In genomic region chr19:15177269-15178116, GRCh38 we compare ENCODE assay signal across 8 cellular contexts. TPM values are rescaled to one million over a fixed set of nuclear protein-coding genes. Genes with fewer than 3 reads are reported as not detected.
DNase-seq lines count a peak whose midpoint lies in the region; ATAC-seq and TF ChIP-seq lines count a peak whose summit lies in the region.

No MANE protein-coding gene starts in this region.

- H3K27me3 ChIP-seq in GM06990 (replicated peaks; ENCODE audit: control insufficient read depth, insufficient read depth, low read length) (no peaks in the 10 kb centered on the region; the same call in 1 of the 2 replicates), HUES48 (ENCODE audit: control insufficient read depth, insufficient read depth, low read length) (no peaks in the 10 kb centered on the region)

- H3K27ac ChIP-seq in HUES48 (ENCODE audit: low read depth, low read length): no peak overlapping the region

- peaks cover 14% of the 10 kb centered on the region for H3K27me3 Mint-ChIP-seq in activated T-cell treated with anti-CD3 and anti-CD28 coated beads, Interleukin-2, amount 50 U/mL, for 24 hours
- H3K27me3 Mint-ChIP-seq in natural killer cell treated with Interleukin-12 subunit alpha and Interleukin-12 subunit beta and Interleukin-15 and Interleukin-18, amount 100 ng/mL, for 72 hours: peaks cover 11 to 17% of the 10 kb centered on the region in 2 donors
- peaks cover 18 to 40% of the 10 kb centered on the region in 2 donors for H3K27me3 Mint-ChIP-seq in stimulated activated naive B cell treated with anti-CD40 and anti-IgM and Interleukin-4, amounts not matched to agents 10 μg/mL and 1 μg/mL and 100 μg/mL, for 72 hours

- H3K9me3 Mint-ChIP-seq in activated T-cell treated with anti-CD3 and anti-CD28 coated beads, Interleukin-2, amount 50 U/mL, for 24 hours: no peaks in the 10 kb centered on the region
- H3K9me3 Mint-ChIP-seq in natural killer cell treated with Interleukin-12 subunit alpha and Interleukin-12 subunit beta and Interleukin-15 and Interleukin-18, amount 100 ng/mL, for 72 hours: no peaks in the 10 kb centered on the region
- H3K9me3 Mint-ChIP-seq in stimulated activated naive B cell treated with anti-CD40 and anti-IgM and Interleukin-4, amounts not matched to agents 10 μg/mL and 1 μg/mL and 100 μg/mL, for 72 hours: no peaks in the 10 kb centered on the region

- H3K36me3 Mint-ChIP-seq in activated T-cell treated with anti-CD3 and anti-CD28 coated beads, Interleukin-2, amount 50 U/mL, for 24 hours (ENCODE audit: low read depth): no peaks in the 10 kb centered on the region
- H3K36me3 Mint-ChIP-seq in natural killer cell treated with Interleukin-12 subunit alpha and Interleukin-12 subunit beta and Interleukin-15 and Interleukin-18, amount 100 ng/mL, for 72 hours: no peaks in the 10 kb centered on the region
- H3K36me3 Mint-ChIP-seq in stimulated activated naive B cell treated with anti-CD40 and anti-IgM and Interleukin-4, amounts not matched to agents 10 μg/mL and 1 μg/mL and 100 μg/mL, for 72 hours: no peaks in the 10 kb centered on the region

- H3K27ac Mint-ChIP-seq in activated T-cell treated with anti-CD3 and anti-CD28 coated beads, Interleukin-2, amount 50 U/mL, for 24 hours: no peak overlapping the region
- H3K27ac Mint-ChIP-seq in natural killer cell treated with Interleukin-12 subunit alpha and Interleukin-12 subunit beta and Interleukin-15 and Interleukin-18, amount 100 ng/mL, for 72 hours: no peak overlapping the region
- no peak overlapping the region for H3K27ac Mint-ChIP-seq in stimulated activated naive B cell treated with anti-CD40 and anti-IgM and Interleukin-4, amounts not matched to agents 10 μg/mL and 1 μg/mL and 100 μg/mL, for 72 hours

- H3K9ac ChIP-seq in HUES48 (ENCODE audit: low read depth, low read length): no peak overlapping the region

- peak; percentile 84 for DNase-seq in GM06990 (ENCODE audit: extremely low read depth, insufficient read length)
- DNase-seq in OCI-M1 (lab: John Stamatoyannopoulos, UW): peak; percentile 97
- DNase-seq in activated T-cell treated with anti-CD3 and anti-CD28 coated beads, Interleukin-2, amount 50 U/mL, for 24 hours: peak; percentile 89
- DNase-seq in fibroblast of gingiva (ENCODE audit: low read depth): peak; percentile 63
- DNase-seq in natural killer cell treated with Interleukin-12 subunit alpha and Interleukin-12 subunit beta and Interleukin-15 and Interleukin-18, amount 100 ng/mL, for 72 hours (ENCODE audit: low spot score): peak; percentile 84
- DNase-seq in stimulated activated naive B cell treated with anti-CD40 and anti-IgM and Interleukin-4, amounts not matched to agents 10 μg/mL and 1 μg/mL and 100 μg/mL, for 72 hours: peak; percentile 75

- no peaks in the 10 kb centered on the region; the same call in 1 of the 2 replicates for H3K4me1 ChIP-seq in HUES48 (ENCODE audit: control insufficient read depth, insufficient read depth, low read length)

- H3K36me3 ChIP-seq in GM06990 (ENCODE audit: control insufficient read depth, insufficient read depth, low read length): no peaks in the 10 kb centered on the region
- peaks cover 74% of the 10 kb centered on the region for H3K36me3 ChIP-seq in HUES48 (ENCODE audit: control insufficient read depth, insufficient read depth, low read length)

- H3K4me3 ChIP-seq in GM06990 (replicated peaks; ENCODE audit: low read depth, low read length): no peak overlapping the region
- peak overlapping the region; percentile 30; the same call in 1 of the 2 replicates for H3K4me3 ChIP-seq in HUES48 (ENCODE audit: low read depth, low read length)

- H3K9me3 ChIP-seq in HUES48 (ENCODE audit: control insufficient read depth, insufficient read depth, low read length): no peaks in the 10 kb centered on the region

- peaks cover 4% of the 10 kb centered on the region for H3K4me1 Mint-ChIP-seq in activated T-cell treated with anti-CD3 and anti-CD28 coated beads, Interleukin-2, amount 50 U/mL, for 24 hours (ENCODE audit: low read depth)
- peaks cover 7% of the 10 kb centered on the region in 2 donors for H3K4me1 Mint-ChIP-seq in natural killer cell treated with Interleukin-12 subunit alpha and Interleukin-12 subunit beta and Interleukin-15 and Interleukin-18, amount 100 ng/mL, for 72 hours (ENCODE audit: low read depth in 2 of 2)
- H3K4me1 Mint-ChIP-seq in stimulated activated naive B cell treated with anti-CD40 and anti-IgM and Interleukin-4, amounts not matched to agents 10 μg/mL and 1 μg/mL and 100 μg/mL, for 72 hours: peaks cover 6 to 7% of the 10 kb centered on the region in 2 donors

- H3K4me3 Mint-ChIP-seq in activated T-cell treated with anti-CD3 and anti-CD28 coated beads, Interleukin-2, amount 50 U/mL, for 24 hours: peak overlapping the region; percentile 30
- H3K4me3 Mint-ChIP-seq in natural killer cell treated with Interleukin-12 subunit alpha and Interleukin-12 subunit beta and Interleukin-15 and Interleukin-18, amount 100 ng/mL, for 72 hours: peak overlapping the region; percentile 33
- H3K4me3 Mint-ChIP-seq in stimulated activated naive B cell treated with anti-CD40 and anti-IgM and Interleukin-4, amounts not matched to agents 10 μg/mL and 1 μg/mL and 100 μg/mL, for 72 hours: peak overlapping the region; percentile 2 to 50

- peak; percentile 76 for TF ChIP-seq CTCF in GM06990 (IDR thresholded peaks at IDR 0.05; ENCODE audit: insufficient read depth, low read length, poor library complexity, severe bottlenecking)

- peak; percentile 89 to 93 for ATAC-seq in natural killer cell treated with Interleukin-12 subunit alpha and Interleukin-12 subunit beta and Interleukin-15 and Interleukin-18, amount 100 ng/mL, for 72 hours
- peak; percentile 95 to 97 for ATAC-seq in stimulated activated naive B cell treated with anti-CD40 and anti-IgM and Interleukin-4, amounts not matched to agents 10 μg/mL and 1 μg/mL and 100 μg/mL, for 72 hours (replicated peaks)
- no peak for ATAC-seq in HG02623 (IDR thresholded peaks at IDR 0.05; ENCODE audit: unreplicated experiment)

RNA-seq across cellular contexts. Expression of gene NOTCH3, which starts 23.3 kb away (rescaled TPM):
- total RNA-seq in natural killer cell treated with Interleukin-12 subunit alpha and Interleukin-12 subunit beta and Interleukin-15 and Interleukin-18, amount 100 ng/mL, for 72 hours: not detected

RNA-seq across cellular contexts. Expression of gene EPHX3, which starts 54.8 kb away (rescaled TPM):
- total RNA-seq in natural killer cell treated with Interleukin-12 subunit alpha and Interleukin-12 subunit beta and Interleukin-15 and Interleukin-18, amount 100 ng/mL, for 72 hours: 1 to 10 TPM in 1 of 2 donors, under 1 TPM in 1; 0.81 to 1.0 TPM
